ENCODE assay signal across 1 cellular context in the genomic region with DNA sequence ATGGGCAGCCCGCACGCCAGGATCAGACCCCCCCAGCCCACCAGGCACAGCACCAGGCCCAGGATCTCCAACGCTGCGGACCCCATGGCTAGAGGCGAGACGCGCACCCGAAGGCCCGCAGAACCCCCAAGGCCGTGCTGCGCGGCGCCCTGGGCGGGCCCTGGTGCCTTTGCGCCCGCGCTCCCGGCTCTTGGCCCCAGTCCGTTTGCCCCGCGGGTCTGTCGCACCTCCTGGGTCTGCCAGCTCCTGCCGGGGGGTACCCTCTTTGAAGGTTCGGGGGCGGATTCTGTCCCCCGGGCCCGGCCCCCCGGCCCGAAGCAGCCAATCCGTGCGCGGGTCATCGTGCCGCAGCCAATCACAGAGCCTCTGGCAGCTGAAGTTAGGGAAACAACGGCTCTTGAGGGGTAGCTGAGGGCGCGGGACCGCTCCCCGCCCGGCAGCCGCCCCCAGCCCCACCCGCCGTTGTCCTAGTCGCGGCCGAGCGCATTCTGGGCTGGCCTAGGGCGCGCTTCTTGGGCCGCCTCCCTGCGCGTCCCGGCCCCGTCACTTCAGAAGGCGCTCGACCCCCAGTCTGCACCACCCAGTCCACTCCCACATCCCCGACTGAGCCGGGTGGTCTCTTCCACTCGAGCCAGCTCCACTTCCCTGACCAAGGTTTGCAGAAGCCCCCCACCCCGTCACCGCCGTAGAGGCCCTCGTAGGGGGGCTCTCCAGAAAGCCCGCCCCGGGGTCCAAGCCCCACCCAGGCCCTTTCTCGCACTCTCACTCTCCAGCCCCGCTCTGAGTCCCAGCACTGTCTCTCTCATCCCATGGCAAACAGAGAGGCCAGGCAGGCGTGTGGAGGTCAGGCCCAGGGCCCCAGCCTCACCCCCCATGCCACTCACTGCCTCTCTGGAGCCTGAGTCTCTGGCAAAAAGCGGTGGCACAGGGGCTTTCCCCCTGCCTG.
TF ChIP-seq lines count a peak whose summit lies in the region.

A gene with protein sequence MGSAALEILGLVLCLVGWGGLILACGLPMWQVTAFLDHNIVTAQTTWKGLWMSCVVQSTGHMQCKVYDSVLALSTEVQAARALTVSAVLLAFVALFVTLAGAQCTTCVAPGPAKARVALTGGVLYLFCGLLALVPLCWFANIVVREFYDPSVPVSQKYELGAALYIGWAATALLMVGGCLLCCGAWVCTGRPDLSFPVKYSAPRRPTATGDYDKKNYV (minus strand): TSS at position 241 of the 946 bp plus-strand sequence. CDS start 155 bp downstream, at position 86.

TF ChIP-seq in K562, 482 proteins besides CTCF, POLR2A, EP300 and RAD21 (continued from another document):
- TF ChIP-seq, protein P1, sequence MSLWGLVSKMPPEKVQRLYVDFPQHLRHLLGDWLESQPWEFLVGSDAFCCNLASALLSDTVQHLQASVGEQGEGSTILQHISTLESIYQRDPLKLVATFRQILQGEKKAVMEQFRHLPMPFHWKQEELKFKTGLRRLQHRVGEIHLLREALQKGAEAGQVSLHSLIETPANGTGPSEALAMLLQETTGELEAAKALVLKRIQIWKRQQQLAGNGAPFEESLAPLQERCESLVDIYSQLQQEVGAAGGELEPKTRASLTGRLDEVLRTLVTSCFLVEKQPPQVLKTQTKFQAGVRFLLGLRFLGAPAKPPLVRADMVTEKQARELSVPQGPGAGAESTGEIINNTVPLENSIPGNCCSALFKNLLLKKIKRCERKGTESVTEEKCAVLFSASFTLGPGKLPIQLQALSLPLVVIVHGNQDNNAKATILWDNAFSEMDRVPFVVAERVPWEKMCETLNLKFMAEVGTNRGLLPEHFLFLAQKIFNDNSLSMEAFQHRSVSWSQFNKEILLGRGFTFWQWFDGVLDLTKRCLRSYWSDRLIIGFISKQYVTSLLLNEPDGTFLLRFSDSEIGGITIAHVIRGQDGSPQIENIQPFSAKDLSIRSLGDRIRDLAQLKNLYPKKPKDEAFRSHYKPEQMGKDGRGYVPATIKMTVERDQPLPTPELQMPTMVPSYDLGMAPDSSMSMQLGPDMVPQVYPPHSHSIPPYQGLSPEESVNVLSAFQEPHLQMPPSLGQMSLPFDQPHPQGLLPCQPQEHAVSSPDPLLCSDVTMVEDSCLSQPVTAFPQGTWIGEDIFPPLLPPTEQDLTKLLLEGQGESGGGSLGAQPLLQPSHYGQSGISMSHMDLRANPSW (CRISPR knock-in tag; IDR thresholded peaks at IDR 0.05), result no peak
- peak; percentile 39; the same call in 1 of the 2 replicates for TF ChIP-seq ZNF764 (CRISPR knock-in tag; IDR thresholded peaks at IDR 0.05; ENCODE audit: low read depth)
- 0 out of 2 replicates have a peak, but pooled peaks have one; percentile 12 for TF ChIP-seq PRMT5 (CRISPR knock-in tag; IDR thresholded peaks at IDR 0.05)
- TF ChIP-seq BRCA1 (IDR thresholded peaks at IDR 0.05), result no peak
- TF ChIP-seq BRCA1 (CRISPR knock-in tag; IDR thresholded peaks at IDR 0.05), result 0 out of 2 replicates have a peak, but pooled peaks have one; percentile 9
- TF ChIP-seq ZNF124 (CRISPR knock-in tag; IDR thresholded peaks at IDR 0.05), result 0 out of 2 replicates have a peak, but pooled peaks have one; percentile 66
- TF ChIP-seq POLR2G (IDR thresholded peaks at IDR 0.05; ENCODE audit: low read depth, low read length), result peak; percentile 8
- peak; percentile 20 for TF ChIP-seq SRSF7 (optimal IDR thresholded peaks at IDR 0.05; ENCODE audit: low read depth, low read length)
- TF ChIP-seq FOXM1 (IDR thresholded peaks at IDR 0.05; ENCODE audit: low read depth), result no peak
- TF ChIP-seq FOXM1 (CRISPR knock-in tag; IDR thresholded peaks at IDR 0.05; ENCODE audit: low read depth), result 0 out of 2 replicates have a peak, but pooled peaks have one; percentile 22
- peak; percentile 28 for TF ChIP-seq RBBP5 (IDR thresholded peaks at IDR 0.05; ENCODE audit: borderline replicate concordance, insufficient read depth, low read length, poor library complexity, severe bottlenecking)
TF ChIP-seq in K562: peak in this region for 16.
